ENCODE assay signal across 8 cellular contexts in the genomic region with DNA sequence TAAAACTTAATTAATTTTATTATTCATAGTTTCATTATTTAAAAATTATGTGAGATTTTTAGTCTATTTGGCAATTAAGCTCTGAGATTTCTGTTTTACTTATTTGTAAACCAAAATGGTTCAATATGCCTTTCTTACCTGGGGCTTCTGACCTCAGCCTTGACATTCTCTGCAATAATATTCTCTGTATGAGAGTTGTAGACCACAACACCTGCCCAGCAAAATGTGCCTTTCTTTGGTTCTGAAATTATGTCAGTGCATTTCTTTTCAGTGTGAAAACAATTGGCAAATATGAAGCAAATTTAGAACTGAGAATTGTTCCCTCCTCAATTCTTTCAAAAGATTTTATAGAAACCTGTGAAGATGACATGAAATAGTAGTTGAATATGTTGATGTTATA.
"Had no signal": no experiment of that assay in that cellular context is flagged by ENCODE, and none has a peak within 500 bp of the region (broad histone marks: within the 10 kb centered on the region; RNA-seq: fewer than 3 reads in every experiment).

No MANE protein-coding gene starts in this region.

- FAIRE-seq: H1, H54, HepG2 had no signal

- H3K4me3 ChIP-seq: GM23338 had no signal

- H2AFZ ChIP-seq: GM23338 had no signal

- H3K27ac ChIP-seq: HL-60 had no signal

- ATAC-seq: GM23338, HepG2 had no signal

- DNase-seq: H9, HCEC 1CT, KBM-7 had no signal

- H3K4me2 ChIP-seq: GM23338 had no signal
